19 cellular contexts compared by ENCODE assay signal in the genomic region with DNA sequence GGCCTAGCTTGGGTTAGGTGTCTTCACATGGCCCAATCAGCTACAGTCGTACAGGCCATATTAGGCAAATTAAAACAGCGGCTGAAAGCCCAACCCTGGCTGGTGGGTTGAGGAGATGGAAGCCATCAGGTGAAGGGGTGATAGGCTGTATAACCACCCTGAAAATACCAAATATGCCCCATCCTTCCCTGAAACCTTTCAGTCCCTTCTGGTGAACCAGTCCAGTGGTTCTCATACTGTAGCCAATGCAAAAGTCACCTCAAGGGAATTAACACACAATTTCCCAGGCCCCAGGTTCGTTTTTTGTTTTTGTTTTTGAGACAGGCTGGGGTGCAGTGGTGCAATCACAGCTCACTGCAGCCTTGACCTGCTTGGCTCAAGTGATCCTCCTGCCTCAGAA. TPM values are rescaled to one million over a fixed set of nuclear protein-coding genes. Genes with fewer than 3 reads are reported as not detected.
DNase-seq lines count a peak whose midpoint lies in the region; ATAC-seq lines count a peak whose summit lies in the region.
"Had no signal": no experiment of that assay in that cellular context is flagged by ENCODE, and none has a peak within 500 bp of the region (broad histone marks: within the 10 kb centered on the region; RNA-seq: fewer than 3 reads in every experiment).

No MANE protein-coding gene starts in this region.

- no peak overlapping the region for H3K18ac ChIP-seq in neuronal stem cell (ENCODE audit: low read length)

- no peak overlapping the region for H2AK5ac ChIP-seq in neuronal stem cell (ENCODE audit: low read depth, low read length)

- no peak overlapping the region for H2BK12ac ChIP-seq in neuronal stem cell (ENCODE audit: low read length)

- no peak overlapping the region for H2BK120ac ChIP-seq in neuronal stem cell (ENCODE audit: low read depth, low read length)

- no peaks in the 10 kb centered on the region for H3K9me3 ChIP-seq in neuronal stem cell (replicated peaks in 1 of 2; ENCODE audit: control insufficient read depth in 2 of 2, insufficient read depth in 1 of 2, low read depth in 1 of 2, low read length in 2 of 2)
- H3K9me3 ChIP-seq: colonic mucosa, SJCRH30 had no signal

- in situ Hi-C loops in G401 (cut with HindIII; ENCODE audit: low sequenced_read_pairs), result no loop called here

- no peak overlapping the region for H3K4me2 ChIP-seq in neuronal stem cell (ENCODE audit: insufficient read depth, low read length, poor library complexity, severe bottlenecking)
- H3K4me2 ChIP-seq: PC-9 had no signal

- peaks cover 3 to 8% of the 10 kb centered on the region in 2 donors for H3K4me1 ChIP-seq in neuronal stem cell (ENCODE audit: control insufficient read depth in 2 of 2, insufficient read depth in 1 of 2, low read depth in 1 of 2, low read length in 2 of 2)
- H3K4me1 ChIP-seq: colonic mucosa had no signal

- no peak overlapping the region for H3K27ac ChIP-seq in neuronal stem cell (replicated peaks; ENCODE audit: low read length)
- H3K27ac ChIP-seq: colonic mucosa, PC-9, SJCRH30 had no signal

- H3K14ac ChIP-seq in neuronal stem cell (ENCODE audit: low read length), result no peak overlapping the region

- H4K8ac ChIP-seq in neuronal stem cell (ENCODE audit: low read depth, low read length), result no peak overlapping the region

- no peak overlapping the region for H4K91ac ChIP-seq in neuronal stem cell (ENCODE audit: low read depth, low read length, poor library complexity)

- ATAC-seq in GM18861 (IDR thresholded peaks at IDR 0.05; ENCODE audit: unreplicated experiment), result peak; percentile 95
- ATAC-seq in GM21529 (IDR thresholded peaks at IDR 0.05; ENCODE audit: unreplicated experiment), result peak; percentile 96
- ATAC-seq in HG02943 (IDR thresholded peaks at IDR 0.05; ENCODE audit: low read depth, unreplicated experiment), result peak; percentile 63
- ATAC-seq: right cardiac atrium; stimulated activated naive CD8-positive, alpha-beta T cell treated with anti-CD3 and anti-CD28 coated beads, Interleukin-15, Interleukin-2, amounts not matched to agents 100 U/mL and 50 U/mL, for 24 hours had no signal

- WGBS in neuronal stem cell (ENCODE audit: extremely low coverage in 2 of 2, insufficient read length in 2 of 2, insufficient replicate concordance in 1 of 2), 2 donors, result no CpG with 5 or more reads among the region's 3 CpGs

- no peak overlapping the region for H2BK5ac ChIP-seq in neuronal stem cell (ENCODE audit: low read length)

- H3K27me3 ChIP-seq in neuronal stem cell (ENCODE audit: control insufficient read depth in 3 of 3, insufficient read depth in 3 of 3, low read depth in 1 of 3, low read length in 3 of 3), result no peaks in the 10 kb centered on the region
- H3K27me3 ChIP-seq: colonic mucosa, SJCRH30 had no signal

- no peak overlapping the region for H2AFZ ChIP-seq in neuronal stem cell (ENCODE audit: low read length)
- H2AFZ ChIP-seq: PC-9 had no signal

- no peak overlapping the region for H3K4me3 ChIP-seq in neuronal stem cell (ENCODE audit: low read length in 2 of 2)
- H3K4me3 ChIP-seq: colonic mucosa, PC-9, SJCRH30 had no signal

- no peaks in the 10 kb centered on the region for H3K79me1 ChIP-seq in neuronal stem cell (ENCODE audit: low read depth, low read length)

- H2BK15ac ChIP-seq in neuronal stem cell (ENCODE audit: low read length), result no peak overlapping the region

- DNase-seq in NAMALWA (ENCODE audit: low spot score) (peak; percentile 15), SW480 (ENCODE audit: low spot score) (no peak), neuronal stem cell (ENCODE audit: low spot score) (no peak), mucosa of gallbladder (ENCODE audit: low spot score) (no peak), G401 (ENCODE audit: low spot score) (no peak)
- DNase-seq: colonic mucosa; HCEC 1CT; NCI-H1417 treated with DMSO at 0.1 percent for 48 hours; NCI-H2171; NCI-H774; PC-9; right cardiac atrium; SJCRH30; stimulated activated naive CD8-positive, alpha-beta T cell treated with anti-CD3 and anti-CD28 coated beads, Interleukin-15, Interleukin-2, amounts not matched to agents 100 U/mL and 50 U/mL, for 24 hours had no signal

- H3K23ac ChIP-seq in neuronal stem cell (ENCODE audit: low read depth, low read length, poor library complexity), result no peak overlapping the region

- H3K36me3 ChIP-seq in neuronal stem cell (replicated peaks in 1 of 2; ENCODE audit: control insufficient read depth in 2 of 2, insufficient read depth in 2 of 2, low read length in 2 of 2), result no peaks in the 10 kb centered on the region
- H3K36me3 ChIP-seq: colonic mucosa, SJCRH30 had no signal

- H3K4ac ChIP-seq in neuronal stem cell (ENCODE audit: low read length), result no peak overlapping the region

- no peak overlapping the region for H3K9ac ChIP-seq in neuronal stem cell (ENCODE audit: low read depth, low read length, poor library complexity)

RNA-seq across cellular contexts. Expression of a gene that starts 19.8 kb away (rescaled TPM):
- polyA plus RNA-seq in neuronal stem cell (2013, experiment 1 of 2), result not detected
- not detected for polyA plus RNA-seq in neuronal stem cell (2013, experiment 2 of 2)
- not detected for total RNA-seq in mucosa of gallbladder
- total RNA-seq in G401 (2014; rRNA removed; shearing (Covaris generic)), result not detected in 2 replicates
- total RNA-seq: colonic mucosa, lower leg skin, PC-9, right cardiac atrium, SJCRH30 had no signal
- polyA plus RNA-seq: CD14-positive monocyte, right cardiac atrium had no signal
